26 cellular contexts compared by ENCODE assay signal in genomic region chr4:80986021-80986420, GRCh38. TPM values are rescaled to one million over a fixed set of nuclear protein-coding genes. Genes with fewer than 3 reads are reported as not detected.
"Had no signal": no experiment of that assay in that cellular context is flagged by ENCODE, and none has a peak within 500 bp of the region (broad histone marks: within the 10 kb centered on the region; RNA-seq: fewer than 3 reads in every experiment).

No MANE protein-coding gene starts in this region.

- ATAC-seq: effector memory CD8-positive, alpha-beta T cell; esophagus mucosa; foreskin keratinocyte; gastrocnemius medialis; gastroesophageal sphincter; heart left ventricle; heart right ventricle had no signal

- H3K4me3 ChIP-seq: colonic mucosa, coronary artery, dorsolateral prefrontal cortex, esophagus muscularis mucosa, esophagus squamous epithelium, gastrocnemius medialis, gastroesophageal sphincter, heart left ventricle, heart right ventricle had no signal

- H3K4me3 Mint-ChIP-seq: dendritic cell treated with granulocyte-macrophage colony-stimulating factor and Interleukin-4, amounts not matched to agents 40 ng/mL and 50 ng/mL, for 4 days; effector memory CD8-positive, alpha-beta T cell; endodermal cell had no signal

- DNase-seq: colonic mucosa; cortex of kidney; dermis blood vessel endothelial cell; dorsolateral prefrontal cortex; effector CD4-positive, alpha-beta T cell; effector CD8-positive, alpha-beta T cell; effector memory CD4-positive, alpha-beta T cell; effector memory CD8-positive, alpha-beta T cell; endodermal cell; erythroblast; esophagus squamous epithelium; foreskin fibroblast; foreskin keratinocyte; foreskin melanocyte; gastrocnemius medialis; glutamatergic neuron; head of caudate nucleus; heart left ventricle; heart right ventricle had no signal

- H3K27me3 Mint-ChIP-seq: dendritic cell treated with granulocyte-macrophage colony-stimulating factor and Interleukin-4, amounts not matched to agents 40 ng/mL and 50 ng/mL, for 4 days had no signal

- H3K27ac ChIP-seq: colonic mucosa, coronary artery, dorsolateral prefrontal cortex, epithelial cell of prostate, esophagus muscularis mucosa, esophagus squamous epithelium, foreskin keratinocyte, gastrocnemius medialis, gastroesophageal sphincter, heart left ventricle, heart right ventricle had no signal

- H3K9me3 ChIP-seq: colonic mucosa, esophagus muscularis mucosa, esophagus squamous epithelium, gastrocnemius medialis, gastroesophageal sphincter, heart left ventricle, heart right ventricle had no signal

- H3K9me3 Mint-ChIP-seq: dendritic cell treated with granulocyte-macrophage colony-stimulating factor and Interleukin-4, amounts not matched to agents 40 ng/mL and 50 ng/mL, for 4 days; effector memory CD8-positive, alpha-beta T cell; endodermal cell had no signal

- H3K27ac Mint-ChIP-seq: dendritic cell treated with granulocyte-macrophage colony-stimulating factor and Interleukin-4, amounts not matched to agents 40 ng/mL and 50 ng/mL, for 4 days; effector memory CD8-positive, alpha-beta T cell; endodermal cell had no signal

- H3K4me1 ChIP-seq: colonic mucosa, esophagus squamous epithelium, foreskin keratinocyte, gastrocnemius medialis, heart left ventricle, heart right ventricle had no signal

- H3K27me3 ChIP-seq: colonic mucosa, esophagus muscularis mucosa, gastrocnemius medialis, gastroesophageal sphincter had no signal

- H3K4me1 Mint-ChIP-seq: endodermal cell had no signal

- H3K36me3 ChIP-seq: colonic mucosa, esophagus muscularis mucosa, esophagus squamous epithelium, gastrocnemius medialis, gastroesophageal sphincter, heart left ventricle, heart right ventricle had no signal

RNA-seq across cellular contexts. Expression of gene BMP3, which starts 44.5 kb away (rescaled TPM):
- polyA plus RNA-seq: endothelial cell of umbilical vein, foreskin keratinocyte, heart left ventricle, heart right ventricle had no signal
